ENCODE assay signal across 15 cellular contexts in genomic region chr16:24850289-24850931, GRCh38. TPM values are rescaled to one million over a fixed set of nuclear protein-coding genes. Genes with fewer than 3 reads are reported as not detected.
DNase-seq lines count a peak whose midpoint lies in the region; ATAC-seq, FAIRE-seq and TF ChIP-seq lines count a peak whose summit lies in the region.
"Had no signal": no experiment of that assay in that cellular context is flagged by ENCODE, and none has a peak within 500 bp of the region (broad histone marks: within the 10 kb centered on the region; RNA-seq: fewer than 3 reads in every experiment).

No MANE protein-coding gene starts in this region.

- no peaks in the 10 kb centered on the region for H3K27me3 ChIP-seq in HepG2 (ENCODE audit: control insufficient read depth in 1 of 2, insufficient read depth in 2 of 2, low read length in 2 of 2)
- H3K27me3 ChIP-seq in right lobe of liver: no peaks in the 10 kb centered on the region
- no peaks in the 10 kb centered on the region for H3K27me3 ChIP-seq in pancreas
- H3K27me3 ChIP-seq: BLaER1 treated with 17β-estradiol and CSF1 and Interleukin-3, amounts not matched to agents 10 nM and 100 nM; SJCRH30 had no signal

- no peak overlapping the region for H3K9ac ChIP-seq in HepG2 (ENCODE audit: insufficient read depth, low read depth, low read length)
- H3K9ac ChIP-seq: BLaER1 treated with 17β-estradiol and CSF1 and Interleukin-3, amounts not matched to agents 10 nM and 100 nM had no signal

- no peak for TF ChIP-seq POLR2A in HepG2 (IDR thresholded peaks at IDR 0.05; ENCODE audit: insufficient read depth in 1 of 2, low read depth in 2 of 2, low read length in 2 of 2)
- no peak for TF ChIP-seq POLR2A in right lobe of liver (IDR thresholded peaks at IDR 0.05)

- H3K9me3 ChIP-seq in HepG2 (ENCODE audit: low read length) (no peaks in the 10 kb centered on the region), right lobe of liver (no peaks in the 10 kb centered on the region), pancreas (no peaks in the 10 kb centered on the region)
- H3K9me3 ChIP-seq: BLaER1 treated with 17β-estradiol and CSF1 and Interleukin-3, amounts not matched to agents 10 nM and 100 nM; SJCRH30 had no signal

- intact Hi-C loops in HepG2 (cut with micrococcal nuclease; ENCODE audit: unreplicated experiment): no loop called here
- intact Hi-C loops in right lobe of liver (cut with DNase I): no loop called here
- intact Hi-C loops in pancreas (cut with DNase I): no loop called here

- ATAC-seq in HepG2: no peak
- ATAC-seq in right lobe of liver: no peak
- no peak for ATAC-seq in pancreas
- ATAC-seq in GM18520 (IDR thresholded peaks at IDR 0.05; ENCODE audit: unreplicated experiment): no peak
- ATAC-seq in HG03175 (IDR thresholded peaks at IDR 0.05; ENCODE audit: unreplicated experiment): no peak

- H3K79me2 ChIP-seq in HepG2 (ENCODE audit: insufficient read depth, low read length): no peaks in the 10 kb centered on the region

- in situ Hi-C loops in HepG2 (cut with HindIII; ENCODE audit: extremely low pct_ligation_motif_present, low pct_unique_long_range_greater_than_20kb): no loop called here

- DNase-seq in HepG2 (ENCODE audit: low spot score) (no peak), right lobe of liver (no peak), fibroblast of gingiva (ENCODE audit: low read depth) (peak; percentile 40), pancreas (no peak)
- DNase-seq: effector memory CD4-positive, alpha-beta T cell; midbrain; NCI-H146; NCI-H69; SJCRH30; stimulated activated naive CD4-positive, alpha-beta T cell had no signal

- CTCF ChIA-PET in HepG2 (lab: Yijun Ruan, JAX; ENCODE audit: low intra/inter-chr PET ratio, low total read pairs): no interaction called here

- H2AFZ ChIP-seq in HepG2 (ENCODE audit: low read length): no peak overlapping the region

- H4K20me1 ChIP-seq in HepG2 (ENCODE audit: insufficient read depth, low read length): no peaks in the 10 kb centered on the region

- TF ChIP-seq RAD21 in HepG2 (CRISPR knock-in tag; IDR thresholded peaks at IDR 0.05): no peak

- BruUV-seq in HepG2 (replicated peaks; lab: Mats Ljungman, UMichigan): no TSS peak

- H3K4me2 ChIP-seq in HepG2 (ENCODE audit: low read depth, low read length): no peak overlapping the region
- H3K4me2 ChIP-seq: BLaER1 treated with 17β-estradiol and CSF1 and Interleukin-3, amounts not matched to agents 10 nM and 100 nM had no signal

- H3K36me3 ChIP-seq in HepG2 (replicated peaks in 1 of 2; ENCODE audit: control insufficient read depth in 1 of 2, insufficient read depth in 2 of 2, low read length in 2 of 2) (no peaks in the 10 kb centered on the region), right lobe of liver (no peaks in the 10 kb centered on the region), pancreas (no peaks in the 10 kb centered on the region)
- H3K36me3 ChIP-seq: BLaER1 treated with 17β-estradiol and CSF1 and Interleukin-3, amounts not matched to agents 10 nM and 100 nM; SJCRH30 had no signal

- FAIRE-seq in HepG2 (lab: Jason Lieb, UNC) (no peak), pancreas (lab: Jason Lieb, UNC) (no peak)

- TF ChIP-seq CTCF in HepG2 (CRISPR knock-in tag; IDR thresholded peaks at IDR 0.05) (no peak), right lobe of liver (IDR thresholded peaks at IDR 0.05) (no peak), VCaP (conservative IDR thresholded peaks at IDR 0.05) (no peak), pancreas (IDR thresholded peaks at IDR 0.05) (no peak)

- H3K4me3 ChIP-seq in HepG2 (replicated peaks in 1 of 3; ENCODE audit: insufficient read depth in 1 of 3, low read depth in 2 of 3, low read length in 3 of 3) (no peak overlapping the region), right lobe of liver (no peak overlapping the region), pancreas (no peak overlapping the region)
- H3K4me3 ChIP-seq: BLaER1 treated with 17β-estradiol and CSF1 and Interleukin-3, amounts not matched to agents 10 nM and 100 nM; SJCRH30 had no signal

- 78% methylated on average over 9 of the region's 9 CpGs for WGBS in HepG2 (ENCODE audit: low lambda C conversion rate)
- WGBS in right lobe of liver (ENCODE audit: insufficient coverage, low coverage, low lambda C conversion rate, missing lambda C conversion rate): 54% methylated on average over 4 of the region's 9 CpGs
- WGBS in pancreas, 2 donors: 65% methylated on average over 9 of the region's 9 CpGs

- H3K4me1 ChIP-seq in HepG2 (ENCODE audit: insufficient read depth, low read length): peaks cover 31% of the 10 kb centered on the region
- no peaks in the 10 kb centered on the region for H3K4me1 ChIP-seq in right lobe of liver
- H3K4me1 ChIP-seq in pancreas: no peaks in the 10 kb centered on the region
- H3K4me1 ChIP-seq: BLaER1 treated with 17β-estradiol and CSF1 and Interleukin-3, amounts not matched to agents 10 nM and 100 nM had no signal

- TF ChIP-seq EP300 in HepG2 (IDR thresholded peaks at IDR 0.05; ENCODE audit: low read depth in 2 of 2, low read length in 2 of 2) (no peak), HepG2 (CRISPR knock-in tag; IDR thresholded peaks at IDR 0.05; ENCODE audit: borderline replicate concordance) (no peak)

- no peak overlapping the region for H3K27ac ChIP-seq in HepG2 (ENCODE audit: extremely low read length, insufficient read depth, low read length)
- H3K27ac ChIP-seq in right lobe of liver: no peak overlapping the region
- peak overlapping the region; percentile 66; the same call in 1 of the 2 replicates for H3K27ac ChIP-seq in VCaP
- peak overlapping the region; percentile 75 for H3K27ac ChIP-seq in temporal lobe (ENCODE audit: low read depth, low read length)
- H3K27ac ChIP-seq in pancreas: no peak overlapping the region
- H3K27ac ChIP-seq: BLaER1 treated with 17β-estradiol and CSF1 and Interleukin-3, amounts not matched to agents 10 nM and 100 nM; SJCRH30 had no signal

- POLR2A ChIA-PET in HepG2 (lab: Yijun Ruan, JAX): no interaction called here

TF ChIP-seq in HepG2, 621 proteins besides CTCF, POLR2A, EP300 and RAD21:
- TF ChIP-seq GATA4 (IDR thresholded peaks at IDR 0.05; ENCODE audit: borderline replicate concordance, low read depth): no peak
- TF ChIP-seq ZNF629 (CRISPR knock-in tag; conservative IDR thresholded peaks at IDR 0.05): 0 out of 2 replicates have a peak, but pooled peaks have one; percentile 26

RNA-seq across cellular contexts. Expression of gene SLC5A11, which starts 4.6 kb away (rescaled TPM):
- total RNA-seq in HepG2 (2016; rRNA removed; fragmentation: Illumina TruSeq; extraction: Trizol): 1.7 and 3.3 TPM in 2 replicates
- total RNA-seq in HepG2 (2016; cell fraction: cytosol; rRNA removed; fragmentation: Illumina TruSeq; extraction: Trizol; ENCODE audit: low read depth): 0.44 and 1.0 TPM in 2 replicates
- 1.3 and 3.5 TPM in 2 replicates for total RNA-seq in HepG2 (2016; cell fraction: insoluble cytoplasmic fraction; rRNA removed; fragmentation: Illumina TruSeq; extraction: Trizol)
- 0.86 and 0.93 TPM in 2 replicates for total RNA-seq in HepG2 (2016; cell fraction: membrane; rRNA removed; fragmentation: Illumina TruSeq; extraction: Trizol)
- 4.1 and 5.6 TPM in 2 replicates for total RNA-seq in HepG2 (2016; cell fraction: nucleus; rRNA removed; fragmentation: Illumina TruSeq; extraction: Trizol)
- polyA plus RNA-seq in HepG2 (2011; rRNA removed): 1.2 and 1.7 TPM in 2 replicates
- polyA plus RNA-seq in HepG2 (2011; cell fraction: cytosol; rRNA removed): 0.36 and 0.38 TPM in 2 replicates
- 4.5 and 4.8 TPM in 2 replicates for polyA plus RNA-seq in HepG2 (2011; cell fraction: nucleus; rRNA removed)
- 0.80 and 1.3 TPM in 2 replicates for polyA plus RNA-seq in HepG2 (2012)
- 0.45 and 0.52 TPM in 2 replicates for polyA plus RNA-seq in HepG2 (2016; cell fraction: cytosol; fragmentation: Illumina TruSeq; extraction: Trizol; ENCODE audit: low read depth)
- polyA plus RNA-seq in HepG2 (2016; cell fraction: insoluble cytoplasmic fraction; fragmentation: Illumina TruSeq; extraction: Trizol; ENCODE audit: low read depth): 1.1 and 1.2 TPM in 2 replicates
- polyA plus RNA-seq in HepG2 (2016; cell fraction: membrane; fragmentation: Illumina TruSeq; extraction: Trizol; ENCODE audit: low read depth): 1.1 and 1.3 TPM in 2 replicates
- 5.5 and 5.7 TPM in 2 replicates for polyA plus RNA-seq in HepG2 (2016; cell fraction: nucleus; fragmentation: Illumina TruSeq; extraction: Trizol; ENCODE audit: insufficient read depth, low read depth)
- polyA minus RNA-seq in HepG2 (2011; rRNA and poly(A)+ RNA removed; ENCODE audit: low replicate concordance): 0.77 and 1.0 TPM in 2 replicates
- 0.49 TPM in 1 of 2 replicates, not detected in the other for polyA minus RNA-seq in HepG2 (2011; cell fraction: cytosol; rRNA and poly(A)+ RNA removed)
- polyA minus RNA-seq in HepG2 (2011; cell fraction: nucleus; rRNA and poly(A)+ RNA removed): 2.5 and 3.5 TPM in 2 replicates
- total RNA-seq in right lobe of liver: 1 to 10 TPM in 4 of 6 experiments, under 1 TPM in 2; 0.43 to 1.6 (median 1.2) TPM
- not detected for total RNA-seq in temporal lobe
- total RNA-seq in pancreas: 1 to 10 TPM in 1 of 6 donors, under 1 TPM in 3, not detected in 2; 0.22 to 1.0 (median 0.46) TPM
- polyA plus RNA-seq in pancreas: under 1 TPM; 0.08 to 0.26 TPM

Comparison
In these comparisons a context has a peak if more than half of its experiments do, and no peak if none do; other contexts are left out.
1. H3K27ac ChIP-seq: peak in VCaP (single experiment) and temporal lobe (single experiment); none in HepG2 (single experiment), right lobe of liver (0 of 3) and pancreas (0 of 4).